ENCODE assay signal across 8 cellular contexts in the genomic region with DNA sequence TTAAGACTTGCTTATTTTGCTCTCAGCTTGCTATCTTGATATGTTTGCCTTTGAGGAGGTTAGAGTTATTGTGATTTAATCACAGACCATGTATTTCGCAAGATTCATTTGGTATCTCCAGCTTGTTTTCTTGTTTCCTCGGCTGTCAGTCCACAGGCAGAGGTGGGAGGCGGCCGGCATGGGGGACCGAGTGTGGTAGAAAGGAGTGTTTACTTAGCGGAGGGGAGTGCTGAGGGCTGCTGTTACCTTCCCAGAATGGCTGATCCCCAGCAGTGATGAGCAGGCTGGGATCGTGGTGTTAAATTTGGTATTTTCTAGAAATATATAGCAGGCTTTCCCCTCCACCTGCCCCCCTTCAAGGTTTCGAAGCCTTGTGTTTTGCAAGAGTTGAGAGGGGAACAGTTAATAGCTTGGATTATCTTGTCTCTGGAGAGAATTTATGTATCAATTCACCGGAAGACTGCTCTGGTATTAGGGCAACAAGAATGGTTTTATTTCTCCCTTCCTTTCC.
DNase-seq lines count a peak whose midpoint lies in the region; ATAC-seq and TF ChIP-seq lines count a peak whose summit lies in the region.

No MANE protein-coding gene starts in this region.

- RAD21 ChIA-PET in HCT116 (lab: Charles Lee; ENCODE audit: low non-redundant PET in 1 of 2, low total read pairs in 2 of 2, uncharacterized antibody in 2 of 2, unreplicated experiment in 2 of 2), result interaction anchor here in 1 of 2 experiments (1.4 kb wide), 1 partner anchor 52 kb away, joined by 3 read pairs; no protein-coding TSS in a partner anchor

- no peaks in the 10 kb centered on the region for H3K79me2 ChIP-seq in HCT116 (ENCODE audit: insufficient read depth, low read length)

- DNase-seq in HCT116 (ENCODE audit: low read depth, low spot score) (no peak), NT2/D1 (ENCODE audit: low read depth, low spot score) (no peak), psoas muscle (no peak), EL (no peak)
- no peak for DNase-seq in activated CD4-positive, CD25-positive, alpha-beta regulatory T cell treated with anti-CD3 and anti-CD28 coated beads, Interleukin-2, amount 50 U/mL, for 72 hours
- DNase-seq in activated CD4-positive, alpha-beta T cell treated with anti-CD3 and anti-CD28 coated beads, Interleukin-2, amount 50 U/mL, for 1 hour, result no peak

- TF ChIP-seq CTCF in HCT116 (IDR thresholded peaks at IDR 0.05 in 2 of 3, conservative IDR thresholded peaks at IDR 0.05 in 1 of 3; ENCODE audit: borderline replicate concordance in 1 of 3, insufficient read depth in 1 of 3, low read depth in 2 of 3, low read length in 2 of 3) (no peak), psoas muscle (IDR thresholded peaks at IDR 0.05) (no peak)

- no peaks in the 10 kb centered on the region for H3K9me2 ChIP-seq in HCT116 (ENCODE audit: insufficient read depth)

- TF ChIP-seq RAD21 in HCT116 (IDR thresholded peaks at IDR 0.05; ENCODE audit: low read depth), result no peak

- H3K9me3 ChIP-seq in HCT116 (ENCODE audit: control insufficient read depth in 1 of 2, insufficient read depth in 1 of 2, low read depth in 1 of 2, low read length in 2 of 2) (no peaks in the 10 kb centered on the region), NT2/D1 (ENCODE audit: insufficient read depth, low read length) (no peaks in the 10 kb centered on the region), esophagus (ENCODE audit: control insufficient read depth in 2 of 2, insufficient read depth in 1 of 2, low read depth in 1 of 2, low read length in 1 of 2) (no peaks in the 10 kb centered on the region), psoas muscle (no peaks in the 10 kb centered on the region)

- H3K4me1 ChIP-seq in HCT116 (ENCODE audit: control insufficient read depth in 1 of 2, insufficient read depth in 2 of 2, low read length in 2 of 2) (peaks cover 54 to 57% of the 10 kb centered on the region in 2 experiments), NT2/D1 (ENCODE audit: insufficient read depth, insufficient read length) (peaks cover 17% of the 10 kb centered on the region), esophagus (ENCODE audit: control insufficient read depth in 2 of 2, insufficient read depth in 2 of 2, low read length in 1 of 2) (peaks cover 11 to 16% of the 10 kb centered on the region in 2 donors), psoas muscle (peaks cover 32% of the 10 kb centered on the region)

- POLR2A ChIA-PET in HCT116 (lab: Charles Lee), result no interaction called here

- H3K36me3 ChIP-seq in HCT116 (ENCODE audit: control insufficient read depth in 1 of 2, insufficient read depth in 2 of 2, low read length in 2 of 2) (no peaks in the 10 kb centered on the region), NT2/D1 (ENCODE audit: insufficient read depth, insufficient read length, low read length) (no peaks in the 10 kb centered on the region), esophagus (ENCODE audit: control insufficient read depth in 2 of 2, insufficient read depth in 2 of 2, low read length in 1 of 2) (no peaks in the 10 kb centered on the region), psoas muscle (ENCODE audit: insufficient read depth in 1 of 2, low read depth in 1 of 2) (no peaks in the 10 kb centered on the region)

- H4K20me1 ChIP-seq in HCT116 (ENCODE audit: insufficient read depth), result no peaks in the 10 kb centered on the region

- ATAC-seq in HCT116 (no peak), psoas muscle (peak in 2 of 4 donors; percentile 61 to 78), GM19463 (IDR thresholded peaks at IDR 0.05; ENCODE audit: unreplicated experiment) (no peak)

- no TSS peak for BruUV-seq in HCT116 (replicated peaks; lab: Mats Ljungman, UMichigan)

- H3K9ac ChIP-seq in HCT116 (ENCODE audit: low read length) (no peak overlapping the region), NT2/D1 (ENCODE audit: insufficient read length, low read depth) (peak overlapping the region; percentile 54)

- 22 to 25% methylated on average over 9 of the region's 9 CpGs for WGBS in esophagus, 2 donors
- WGBS in psoas muscle, 3 donors, result 30 to 48% (median 33%) methylated on average over 9 of the region's 9 CpGs

- CTCF ChIA-PET in HCT116 (lab: Charles Lee), result interaction anchor here (1.0 to 2.0 kb wide), 2 partner anchors 52 to 82 kb away, joined by 4 to 6 read pairs; no protein-coding TSS in a partner anchor

- H3K27ac ChIP-seq in HCT116 (ENCODE audit: low read depth, low read length) (peak overlapping the region; percentile 91), esophagus (ENCODE audit: low read depth in 2 of 2, low read length in 1 of 2) (peak overlapping the region; percentile 79 to 82), psoas muscle (peak overlapping the region; percentile 64)

- no peak for TF ChIP-seq POLR2A in HCT116 (IDR thresholded peaks at IDR 0.05; ENCODE audit: borderline replicate concordance, extremely low read depth, insufficient read depth, insufficient read length)

- H3K4me3 ChIP-seq in HCT116 (replicated peaks in 1 of 2; ENCODE audit: low read depth in 1 of 2, low read length in 2 of 2) (no peak overlapping the region), NT2/D1 (ENCODE audit: insufficient read length, low read depth) (peak overlapping the region; percentile 1), esophagus (ENCODE audit: low read depth in 1 of 2, low read length in 2 of 2) (no peak overlapping the region), psoas muscle (peak overlapping the region; percentile 46)

- H2AFZ ChIP-seq in HCT116 (ENCODE audit: low read depth, low read length, poor library complexity, severe bottlenecking), result no peak overlapping the region

- no peaks in the 10 kb centered on the region for H3K27me3 ChIP-seq in HCT116 (ENCODE audit: insufficient read depth, low read length)
- no peaks in the 10 kb centered on the region for H3K27me3 ChIP-seq in NT2/D1 (ENCODE audit: insufficient read depth, insufficient read length)
- H3K27me3 ChIP-seq in esophagus (ENCODE audit: control insufficient read depth in 1 of 2, insufficient read depth in 2 of 2, low read length in 2 of 2), result no peaks in the 10 kb centered on the region
- H3K27me3 ChIP-seq in psoas muscle (ENCODE audit: insufficient read depth in 3 of 3, low read length in 2 of 3), result no peaks in the 10 kb centered on the region

- intact Hi-C loops in HCT116 (cut with micrococcal nuclease) (no loop called here), psoas muscle (cut with DNase I) (loop anchor here in 1 of 2 donors (5.0 kb wide), 1 partner anchor 43 kb away; no protein-coding TSS in a partner anchor)

- peak overlapping the region; percentile 78 for H3K4me2 ChIP-seq in HCT116 (ENCODE audit: low read length)

TF ChIP-seq in HCT116, 20 proteins besides CTCF, POLR2A, EP300 and RAD21:
- TF ChIP-seq CEBPB (IDR thresholded peaks at IDR 0.05; ENCODE audit: low read depth) (peak; percentile 59), JUND (IDR thresholded peaks at IDR 0.05) (no peak), EGR1 (IDR thresholded peaks at IDR 0.05; ENCODE audit: low read depth) (no peak)
TF ChIP-seq in HCT116: peak in this region for 1.

Comparison
In these comparisons a context has a peak if more than half of its experiments do, and no peak if none do; other contexts are left out.
1. H3K4me3 ChIP-seq: peak in NT2/D1 (single experiment) and psoas muscle (single experiment); none in HCT116 (0 of 2) and esophagus (0 of 2).
2. Peak in every context shown above with its lines, with median percentiles within 50 percentile points of each other: H3K27ac ChIP-seq.